ENCODE assay signal across 8 cellular contexts in genomic region chr2:73232471-73233153, GRCh38. TPM values are rescaled to one million over a fixed set of nuclear protein-coding genes. Genes with fewer than 3 reads are reported as not detected.
DNase-seq lines count a peak whose midpoint lies in the region; ATAC-seq and TF ChIP-seq lines count a peak whose summit lies in the region.

No MANE protein-coding gene starts in this region.

- H3K4me3 ChIP-seq in dorsolateral prefrontal cortex = peak overlapping the region; percentile 55 to 99 (median 90)

- in situ Hi-C loops in ACHN (cut with HindIII; ENCODE audit: low pct_ligation_motif_present, low pct_unique_long_range_greater_than_20kb, low sequenced_read_pairs) = no loop called here

- no peaks in the 10 kb centered on the region for H3K27me3 ChIP-seq in dorsolateral prefrontal cortex

- H3K27ac ChIP-seq in dorsolateral prefrontal cortex = peak overlapping the region in 41 of 59 donors; percentile 2 to 100 (median 92)

- intact Hi-C loops in dorsolateral prefrontal cortex (cut with DNase I) = loop anchor here in 1 of 2 donors (1.0 to 5.0 kb wide), 2 partner anchors 18 to 160 kb away; partner anchors contain the start of genes SFXN5 and SMYD5

- peak; percentile 14 to 33 for DNase-seq in NCI-H2081 (lab: John Stamatoyannopoulos, UW)
- DNase-seq in NCI-H2081 treated with DMSO at 0.1 percent for 48 hours (lab: John Stamatoyannopoulos, UW) = no peak
- DNase-seq in SK-N-DZ (ENCODE audit: low spot score) = peak; percentile 35
- peak in 4 of 10 donors; percentile 16 to 50 (median 28) for DNase-seq in dorsolateral prefrontal cortex
- peak; percentile 38 for DNase-seq in myocyte (ENCODE audit: low read depth)
- no peak for DNase-seq in GM03348 (ENCODE audit: low spot score)
- no peak for DNase-seq in ACHN

- ATAC-seq in HG02588 (IDR thresholded peaks at IDR 0.05; ENCODE audit: unreplicated experiment) = peak; percentile 3

- no peak for TF ChIP-seq CTCF in dorsolateral prefrontal cortex (IDR thresholded peaks at IDR 0.05 in 54 of 56, conservative IDR thresholded peaks at IDR 0.05 in 2 of 56; ENCODE audit: low read depth in 1 of 56, partially characterized antibody in 56 of 56)

RNA-seq across cellular contexts. Expression of gene PRADC1, which starts 0.4 kb away (rescaled TPM):
- polyA plus RNA-seq in SK-N-DZ (2014; cell fraction: cytosol; rRNA removed) = 40.5 and 45.2 TPM in 2 replicates
- polyA plus RNA-seq in SK-N-DZ (2014; cell fraction: nucleus; rRNA removed) = 33.6 and 43.1 TPM in 2 replicates
- 10 to 100 TPM; 12.9 to 36.2 (median 21.9) TPM for total RNA-seq in dorsolateral prefrontal cortex
- total RNA-seq in myocyte = 101 and 102 TPM in 2 replicates
- 61.5 TPM for polyA plus RNA-seq in myocyte (2012)

RNA-seq across cellular contexts. Expression of gene CCT7, which starts 1.5 kb away (rescaled TPM):
- polyA plus RNA-seq in SK-N-DZ (2014; cell fraction: cytosol; rRNA removed) = 728 and 916 TPM in 2 replicates
- 240 and 336 TPM in 2 replicates for polyA plus RNA-seq in SK-N-DZ (2014; cell fraction: nucleus; rRNA removed)
- total RNA-seq in dorsolateral prefrontal cortex (100 to 1,000 TPM; 123 to 278 (median 188) TPM), myocyte (425 and 436 TPM in 2 replicates)
- 243 TPM for polyA plus RNA-seq in myocyte (2012)

RNA-seq across cellular contexts. Expression of gene SMYD5, which starts 18.6 kb away (rescaled TPM):
- 34.7 and 39.5 TPM in 2 replicates for polyA plus RNA-seq in SK-N-DZ (2014; cell fraction: cytosol; rRNA removed)
- 48.3 and 75.5 TPM in 2 replicates for polyA plus RNA-seq in SK-N-DZ (2014; cell fraction: nucleus; rRNA removed)
- total RNA-seq in dorsolateral prefrontal cortex (10 to 100 TPM; 25.0 to 44.3 (median 33.2) TPM), myocyte (18.9 and 20.0 TPM in 2 replicates)
- 22.9 TPM for polyA plus RNA-seq in myocyte (2012)

RNA-seq across cellular contexts. Expression of gene NOTO, which starts 30.2 kb away (rescaled TPM):
- not detected in 2 replicates for polyA plus RNA-seq in SK-N-DZ (2014; cell fraction: cytosol; rRNA removed)
- not detected in 2 replicates for polyA plus RNA-seq in SK-N-DZ (2014; cell fraction: nucleus; rRNA removed)
- total RNA-seq in dorsolateral prefrontal cortex = under 1 TPM in 4 of 120 experiments, not detected in 116; 0.16 to 0.25 (median 0.16) TPM
- not detected in 2 replicates for total RNA-seq in myocyte
- polyA plus RNA-seq in myocyte (2012) = not detected

RNA-seq across cellular contexts. Expression of gene FBXO41, which starts 51.7 kb away (rescaled TPM):
- 4.9 and 6.4 TPM in 2 replicates for polyA plus RNA-seq in SK-N-DZ (2014; cell fraction: cytosol; rRNA removed)
- 18.1 and 35.2 TPM in 2 replicates for polyA plus RNA-seq in SK-N-DZ (2014; cell fraction: nucleus; rRNA removed)
- total RNA-seq in dorsolateral prefrontal cortex (100 to 1,000 TPM in 86 of 120 experiments, 10 to 100 TPM in 34; 33.6 to 164 (median 112) TPM), myocyte (2.6 and 7.3 TPM in 2 replicates)
- polyA plus RNA-seq in myocyte (2012) = 3.5 TPM

Comparison
In these comparisons a context has a peak if more than half of its experiments do, and no peak if none do; other contexts are left out.
1. DNase-seq: peak in NCI-H2081 (2 of 2), SK-N-DZ (single experiment) and myocyte (single experiment); none in NCI-H2081 treated with DMSO at 0.1 percent for 48 hours (single experiment), GM03348 (single experiment) and ACHN (single experiment).